Comparison of ENCODE assay signal across 7 cellular contexts in genomic region chr15:99810663-99811062, GRCh38.
DNase-seq lines count a peak whose midpoint lies in the region; ATAC-seq lines count a peak whose summit lies in the region.
"Not testable (repeated sequence)": the region's sequence is repeated elsewhere in the genome, so short reads cannot be mapped to it uniquely, and the experiment has no call there.

No MANE protein-coding gene starts in this region.

- not testable (repeated sequence) for H3K27me3 ChIP-seq in CD4-positive, CD25-positive, alpha-beta regulatory T cell (ENCODE audit: control insufficient read depth, insufficient read depth, low read length)

- H3K27ac Mint-ChIP-seq in CD4-positive, CD25-positive, alpha-beta regulatory T cell, result peak overlapping the region in 1 of 3 donors; percentile 19
- H3K27ac Mint-ChIP-seq in T-helper 2 cell treated with Interferon-gamma antibody and Interleukin-4, amounts not matched to agents 5 μg/mL and 100 μg/mL, for 36 hours, result peak overlapping the region; percentile 74
- peak overlapping the region; percentile 45 for H3K27ac Mint-ChIP-seq in activated CD4-positive, alpha-beta memory T cell treated with anti-CD3 and anti-CD28 coated beads, Interleukin-2, amount 10 ng/mL, durations not matched to agents 7 days and 5 days
- peak overlapping the region; percentile 94 for H3K27ac Mint-ChIP-seq in activated naive CD4-positive, alpha-beta T cell treated with anti-CD3 and anti-CD28 coated beads for 36 hours
- H3K27ac Mint-ChIP-seq in activated naive CD8-positive, alpha-beta T cell treated with anti-CD3 and anti-CD28 coated beads for 36 hours, result peak overlapping the region; percentile 90

- not testable (repeated sequence) for ATAC-seq in CD4-positive, CD25-positive, alpha-beta regulatory T cell (ENCODE audit: low read depth in 2 of 2); activated T-cell treated with anti-CD3 and anti-CD28 coated beads, Interleukin-2, amount 50 U/mL, for 4 hours
- ATAC-seq in stimulated activated naive CD8-positive, alpha-beta T cell treated with anti-CD3 and anti-CD28 coated beads, Interleukin-15, Interleukin-2, amounts not matched to agents 100 U/mL and 50 U/mL, for 24 hours, result peak; percentile 39

- not testable (repeated sequence) for H3K27me3 Mint-ChIP-seq in CD4-positive, CD25-positive, alpha-beta regulatory T cell; T-helper 2 cell treated with Interferon-gamma antibody and Interleukin-4, amounts not matched to agents 5 μg/mL and 100 μg/mL, for 36 hours (ENCODE audit: low read depth); activated CD4-positive, alpha-beta memory T cell treated with anti-CD3 and anti-CD28 coated beads, Interleukin-2, amount 10 ng/mL, durations not matched to agents 7 days and 5 days; activated T-cell treated with anti-CD3 and anti-CD28 coated beads, Interleukin-2, amount 50 U/mL, for 4 hours (ENCODE audit: low read depth); activated naive CD4-positive, alpha-beta T cell treated with anti-CD3 and anti-CD28 coated beads for 36 hours (ENCODE audit: low read depth); activated naive CD8-positive, alpha-beta T cell treated with anti-CD3 and anti-CD28 coated beads for 36 hours

- POLR2A ChIA-PET in activated CD4-positive, alpha-beta memory T cell treated with anti-CD3 and anti-CD28 coated beads, Interleukin-2, amount 10 ng/mL, durations not matched to agents 7 days and 5 days (lab: Charles Lee), result not testable (repeated sequence)

- DNase-seq in CD4-positive, CD25-positive, alpha-beta regulatory T cell, result peak in 1 of 3 donors; percentile 30
- DNase-seq in T-helper 2 cell treated with Interferon-gamma antibody and Interleukin-4, amounts not matched to agents 5 μg/mL and 100 μg/mL, for 36 hours (ENCODE audit: low spot score); activated CD4-positive, alpha-beta memory T cell treated with anti-CD3 and anti-CD28 coated beads, Interleukin-2, amount 10 ng/mL, durations not matched to agents 7 days and 5 days; activated T-cell treated with anti-CD3 and anti-CD28 coated beads, Interleukin-2, amount 50 U/mL, for 4 hours; activated naive CD4-positive, alpha-beta T cell treated with anti-CD3 and anti-CD28 coated beads for 36 hours; activated naive CD8-positive, alpha-beta T cell treated with anti-CD3 and anti-CD28 coated beads for 36 hours; stimulated activated naive CD8-positive, alpha-beta T cell treated with anti-CD3 and anti-CD28 coated beads, Interleukin-15, Interleukin-2, amounts not matched to agents 100 U/mL and 50 U/mL, for 24 hours: not testable (repeated sequence)

- intact Hi-C loops in activated naive CD4-positive, alpha-beta T cell treated with anti-CD3 and anti-CD28 coated beads for 36 hours (cut with micrococcal nuclease), result loop anchor here (1.0 kb wide), 2 partner anchors 16 to 35 kb away; no protein-coding TSS in a partner anchor

- H3K36me3 ChIP-seq in CD4-positive, CD25-positive, alpha-beta regulatory T cell (ENCODE audit: control insufficient read depth, insufficient read depth, low read length), result not testable (repeated sequence)

- not testable (repeated sequence) for H3K9me3 ChIP-seq in CD4-positive, CD25-positive, alpha-beta regulatory T cell (ENCODE audit: control insufficient read depth in 2 of 2, low read length in 2 of 2)

- peaks cover 5 to 33% (median 17%) of the 10 kb centered on the region in 4 donors for H3K4me1 Mint-ChIP-seq in CD4-positive, CD25-positive, alpha-beta regulatory T cell
- H3K4me1 Mint-ChIP-seq in T-helper 2 cell treated with Interferon-gamma antibody and Interleukin-4, amounts not matched to agents 5 μg/mL and 100 μg/mL, for 36 hours (ENCODE audit: low read depth), result peaks cover 19% of the 10 kb centered on the region
- H3K4me1 Mint-ChIP-seq in activated CD4-positive, alpha-beta memory T cell treated with anti-CD3 and anti-CD28 coated beads, Interleukin-2, amount 10 ng/mL, durations not matched to agents 7 days and 5 days, result peaks cover 24% of the 10 kb centered on the region
- H3K4me1 Mint-ChIP-seq in activated T-cell treated with anti-CD3 and anti-CD28 coated beads, Interleukin-2, amount 50 U/mL, for 4 hours (ENCODE audit: low read depth), result peaks cover 12% of the 10 kb centered on the region
- H3K4me1 Mint-ChIP-seq in activated naive CD4-positive, alpha-beta T cell treated with anti-CD3 and anti-CD28 coated beads for 36 hours (ENCODE audit: low read depth), result peaks cover 33% of the 10 kb centered on the region
- peaks cover 24% of the 10 kb centered on the region for H3K4me1 Mint-ChIP-seq in activated naive CD8-positive, alpha-beta T cell treated with anti-CD3 and anti-CD28 coated beads for 36 hours

- H3K4me3 Mint-ChIP-seq in CD4-positive, CD25-positive, alpha-beta regulatory T cell, result peak overlapping the region in 3 of 4 donors; percentile 52 to 77 (median 64)
- H3K4me3 Mint-ChIP-seq in T-helper 2 cell treated with Interferon-gamma antibody and Interleukin-4, amounts not matched to agents 5 μg/mL and 100 μg/mL, for 36 hours, result peak overlapping the region; percentile 69
- H3K4me3 Mint-ChIP-seq in activated CD4-positive, alpha-beta memory T cell treated with anti-CD3 and anti-CD28 coated beads, Interleukin-2, amount 10 ng/mL, durations not matched to agents 7 days and 5 days, result peak overlapping the region; percentile 38
- H3K4me3 Mint-ChIP-seq in activated T-cell treated with anti-CD3 and anti-CD28 coated beads, Interleukin-2, amount 50 U/mL, for 4 hours, result peak overlapping the region; percentile 47
- H3K4me3 Mint-ChIP-seq in activated naive CD4-positive, alpha-beta T cell treated with anti-CD3 and anti-CD28 coated beads for 36 hours, result peak overlapping the region; percentile 74
- peak overlapping the region; percentile 81 for H3K4me3 Mint-ChIP-seq in activated naive CD8-positive, alpha-beta T cell treated with anti-CD3 and anti-CD28 coated beads for 36 hours

- H3K27ac ChIP-seq in CD4-positive, CD25-positive, alpha-beta regulatory T cell (ENCODE audit: insufficient read depth, low read length, poor library complexity, severe bottlenecking), result not testable (repeated sequence)

- H3K9me3 Mint-ChIP-seq in CD4-positive, CD25-positive, alpha-beta regulatory T cell; T-helper 2 cell treated with Interferon-gamma antibody and Interleukin-4, amounts not matched to agents 5 μg/mL and 100 μg/mL, for 36 hours; activated CD4-positive, alpha-beta memory T cell treated with anti-CD3 and anti-CD28 coated beads, Interleukin-2, amount 10 ng/mL, durations not matched to agents 7 days and 5 days; activated T-cell treated with anti-CD3 and anti-CD28 coated beads, Interleukin-2, amount 50 U/mL, for 4 hours; activated naive CD4-positive, alpha-beta T cell treated with anti-CD3 and anti-CD28 coated beads for 36 hours; activated naive CD8-positive, alpha-beta T cell treated with anti-CD3 and anti-CD28 coated beads for 36 hours: not testable (repeated sequence)

- CTCF ChIA-PET in activated CD4-positive, alpha-beta memory T cell treated with anti-CD3 and anti-CD28 coated beads, Interleukin-2, amount 10 ng/mL, durations not matched to agents 7 days and 5 days (lab: Charles Lee), result not testable (repeated sequence)
- CTCF ChIA-PET in activated naive CD4-positive, alpha-beta T cell treated with anti-CD3 and anti-CD28 coated beads for 36 hours (lab: Charles Lee), result interaction anchor here (0.6 to 1.0 kb wide), 2 partner anchors 11 to 12 kb away, joined by 3 to 5 read pairs; no protein-coding TSS in a partner anchor

- H3K36me3 Mint-ChIP-seq in CD4-positive, CD25-positive, alpha-beta regulatory T cell, result peaks cover 14% of the 10 kb centered on the region
- peaks cover 12% of the 10 kb centered on the region for H3K36me3 Mint-ChIP-seq in T-helper 2 cell treated with Interferon-gamma antibody and Interleukin-4, amounts not matched to agents 5 μg/mL and 100 μg/mL, for 36 hours (ENCODE audit: low read depth)
- H3K36me3 Mint-ChIP-seq in activated CD4-positive, alpha-beta memory T cell treated with anti-CD3 and anti-CD28 coated beads, Interleukin-2, amount 10 ng/mL, durations not matched to agents 7 days and 5 days (ENCODE audit: low read depth), result peaks cover 24% of the 10 kb centered on the region
- H3K36me3 Mint-ChIP-seq in activated T-cell treated with anti-CD3 and anti-CD28 coated beads, Interleukin-2, amount 50 U/mL, for 4 hours (ENCODE audit: insufficient read depth), result peaks cover 16% of the 10 kb centered on the region
- peaks cover 43% of the 10 kb centered on the region for H3K36me3 Mint-ChIP-seq in activated naive CD4-positive, alpha-beta T cell treated with anti-CD3 and anti-CD28 coated beads for 36 hours (ENCODE audit: low read depth)
- H3K36me3 Mint-ChIP-seq in activated naive CD8-positive, alpha-beta T cell treated with anti-CD3 and anti-CD28 coated beads for 36 hours, result peaks cover 59% of the 10 kb centered on the region

- not testable (repeated sequence) for H3K4me1 ChIP-seq in CD4-positive, CD25-positive, alpha-beta regulatory T cell (ENCODE audit: control insufficient read depth, insufficient read depth, low read length, poor library complexity, severe bottlenecking)

- not testable (repeated sequence) for H3K4me3 ChIP-seq in CD4-positive, CD25-positive, alpha-beta regulatory T cell (ENCODE audit: low read depth, low read length)
